28 cellular contexts compared by ENCODE assay signal in genomic region chr22:48793949-48794348, GRCh38.
"Had no signal": no experiment of that assay in that cellular context is flagged by ENCODE, and none has a peak within 500 bp of the region (broad histone marks: within the 10 kb centered on the region; RNA-seq: fewer than 3 reads in every experiment).

No MANE protein-coding gene starts in this region.

- H3K79me2 ChIP-seq: hepatocyte had no signal

- H2AFZ ChIP-seq: hepatocyte, neural progenitor cell had no signal

- H3K4me1 Mint-ChIP-seq: naive B cell; natural killer cell; stimulated activated effector memory CD8-positive, alpha-beta T cell treated with anti-CD3 and anti-CD28 coated beads, Interleukin-12 subunit alpha, Interleukin-12 subunit beta, amount 100 ng/mL, for 72 hours; stimulated activated naive CD8-positive, alpha-beta T cell treated with anti-CD3 and anti-CD28 coated beads, Interleukin-15, amount 100 ng/mL, for 72 hours had no signal

- ATAC-seq: heart left ventricle; natural killer cell; pancreas; right cardiac atrium; sciatic nerve; stimulated activated effector memory CD8-positive, alpha-beta T cell treated with anti-CD3 and anti-CD28 coated beads, Interleukin-12 subunit alpha, Interleukin-12 subunit beta, amount 100 ng/mL, for 72 hours; stimulated activated naive CD8-positive, alpha-beta T cell treated with anti-CD3 and anti-CD28 coated beads, Interleukin-15, amount 100 ng/mL, for 72 hours had no signal

- H3K4me2 ChIP-seq: hepatocyte, neural progenitor cell had no signal

- H3K36me3 Mint-ChIP-seq: mesothelial cell of epicardium; natural killer cell; neural progenitor cell; stimulated activated effector memory CD8-positive, alpha-beta T cell treated with anti-CD3 and anti-CD28 coated beads, Interleukin-12 subunit alpha, Interleukin-12 subunit beta, amount 100 ng/mL, for 72 hours had no signal

- H3K27ac ChIP-seq: heart left ventricle, hepatocyte, left ventricle myocardium inferior, neural progenitor cell, neutrophil, pancreas, prostate gland, skin epidermis, spleen, tibial nerve, upper lobe of left lung had no signal

- DNase-seq: heart left ventricle; islet precursor cell; left ventricle myocardium inferior; mesendoderm; naive B cell; natural killer cell; nephron progenitor cell; occipital lobe; pancreas; posterior cingulate gyrus; retina; right cardiac atrium; spleen; stimulated activated CD4-positive, alpha-beta T cell treated with anti-CD3 and anti-CD28 coated beads, Interleukin-4, amount 100 ng/mL, for 24 hours; stimulated activated naive CD4-positive, alpha-beta T cell treated with Interleukin-2 at 50 U/mL for 16 hours; stimulated activated naive CD8-positive, alpha-beta T cell treated with anti-CD3 and anti-CD28 coated beads, Interleukin-15, amount 100 ng/mL, for 72 hours; substantia nigra; upper lobe of left lung had no signal

- H3K4me3 ChIP-seq: heart left ventricle, hepatocyte, left ventricle myocardium inferior, lung, neural progenitor cell, pancreas, prostate gland, skin epidermis, spleen, tibial nerve, upper lobe of left lung had no signal

- H3K9ac ChIP-seq: neural progenitor cell had no signal

- H3K36me3 ChIP-seq: heart left ventricle, left ventricle myocardium inferior, neural progenitor cell, neutrophil, pancreas, prostate gland, spleen, tibial nerve, upper lobe of left lung had no signal

- H3K27ac Mint-ChIP-seq: mesothelial cell of epicardium; naive B cell; natural killer cell; nephron progenitor cell; stimulated activated effector memory CD8-positive, alpha-beta T cell treated with anti-CD3 and anti-CD28 coated beads, Interleukin-12 subunit alpha, Interleukin-12 subunit beta, amount 100 ng/mL, for 72 hours; stimulated activated naive CD8-positive, alpha-beta T cell treated with anti-CD3 and anti-CD28 coated beads, Interleukin-15, amount 100 ng/mL, for 72 hours had no signal

- H3K4me1 ChIP-seq: heart left ventricle, left ventricle myocardium inferior, neural progenitor cell, pancreas, prostate gland, spleen, upper lobe of left lung had no signal

- FAIRE-seq: pancreas had no signal

- H3K4me3 Mint-ChIP-seq: mesothelial cell of epicardium; naive B cell; natural killer cell; nephron progenitor cell; neural progenitor cell; stimulated activated effector memory CD8-positive, alpha-beta T cell treated with anti-CD3 and anti-CD28 coated beads, Interleukin-12 subunit alpha, Interleukin-12 subunit beta, amount 100 ng/mL, for 72 hours; stimulated activated naive CD8-positive, alpha-beta T cell treated with anti-CD3 and anti-CD28 coated beads, Interleukin-15, amount 100 ng/mL, for 72 hours had no signal

- H3K27me3 ChIP-seq: hepatocyte, neural progenitor cell, neutrophil, pancreas, tibial nerve, upper lobe of left lung had no signal

- H3K9me3 ChIP-seq: neutrophil, pancreas, prostate gland, tibial nerve, upper lobe of left lung had no signal

- H3K9me3 Mint-ChIP-seq: natural killer cell; stimulated activated effector memory CD8-positive, alpha-beta T cell treated with anti-CD3 and anti-CD28 coated beads, Interleukin-12 subunit alpha, Interleukin-12 subunit beta, amount 100 ng/mL, for 72 hours had no signal
